ENCODE assay signal across 35 cellular contexts in genomic region chr1:176595217-176595616, GRCh38.
"Had no signal": no experiment of that assay in that cellular context is flagged by ENCODE, and none has a peak within 500 bp of the region (broad histone marks: within the 10 kb centered on the region; RNA-seq: fewer than 3 reads in every experiment).

No MANE protein-coding gene starts in this region.

- H3K4me1 ChIP-seq: body of pancreas, breast epithelium had no signal

- H3K27ac ChIP-seq: body of pancreas, brain microvascular endothelial cell, breast epithelium, cardiac muscle cell, WERI-Rb-1 had no signal

- DNase-seq: activated CD4-positive, alpha-beta memory T cell treated with anti-CD3 and anti-CD28 coated beads, Interleukin-2, amount 10 ng/mL, durations not matched to agents 7 days and 5 days; activated CD4-positive, alpha-beta T cell treated with anti-CD3 and anti-CD28 coated beads for 1 hour; activated CD4-positive, alpha-beta T cell treated with anti-CD3 and anti-CD28 coated beads for 36 hours; activated CD4-positive, alpha-beta T cell treated with anti-CD3 and anti-CD28 coated beads for 48 hours; activated CD4-positive, alpha-beta T cell treated with anti-CD3 and anti-CD28 coated beads, Interleukin-2, amount 10 ng/mL, durations not matched to agents 7 days and 5 days; activated CD4-positive, alpha-beta T cell treated with anti-CD3 and anti-CD28 coated beads, Interleukin-2, amount 50 U/mL, for 48 hours; activated CD4-positive, CD25-positive, alpha-beta regulatory T cell; activated CD8-positive, alpha-beta memory T cell treated with anti-CD3 and anti-CD28 coated beads for 24 hours; activated CD8-positive, alpha-beta memory T cell treated with anti-CD3 and anti-CD28 coated beads, Interleukin-2, amount 10 ng/mL, durations not matched to agents 7 days and 5 days; activated CD8-positive, alpha-beta memory T cell treated with anti-CD3 and anti-CD28 coated beads, Interleukin-2, amount 50 U/mL, for 48 hours; activated CD8-positive, alpha-beta T cell treated with anti-CD3 and anti-CD28 coated beads, Interleukin-2, amount 10 ng/mL, durations not matched to agents 7 days and 5 days; activated effector memory CD4-positive, alpha-beta T cell treated with Interleukin-2 at 50 U/mL for 16 hours; activated gamma-delta T cell; activated naive CD4-positive, alpha-beta T cell treated with anti-CD3 and anti-CD28 coated beads, Interleukin-2, amount 10 ng/mL, durations not matched to agents 7 days and 5 days; activated naive CD4-positive, alpha-beta T cell treated with Interleukin-2 at 50 U/mL for 16 hours; activated naive CD8-positive, alpha-beta T cell treated with anti-CD3 and anti-CD28 coated beads, Interleukin-2, amount 10 ng/mL, durations not matched to agents 7 days and 5 days; activated naive CD8-positive, alpha-beta T cell treated with anti-CD3 and anti-CD28 coated beads, Interleukin-2, amount 50 U/mL, for 24 hours; activated T-cell treated with anti-CD3 and anti-CD28 coated beads, Interleukin-2, amount 50 U/mL, for 24 hours; activated T-cell treated with anti-CD3 and anti-CD28 coated beads, Interleukin-2, amount 50 U/mL, for 48 hours; amygdala; body of pancreas; brain microvascular endothelial cell; caudate nucleus; cerebellar nuclear complex; SW 1271; T-helper 1 cell; T-helper 2 cell; T-helper 9 cell; WERI-Rb-1 had no signal

- H3K4me3 ChIP-seq: body of pancreas, breast epithelium, cardiac muscle cell had no signal

- FAIRE-seq: astrocyte, TTC549 had no signal

- H3K27me3 ChIP-seq: body of pancreas, brain microvascular endothelial cell, breast epithelium, cardiac muscle cell had no signal

- H3K9me3 ChIP-seq: body of pancreas, breast epithelium had no signal

- ATAC-seq: activated CD4-positive, alpha-beta T cell treated with anti-CD3 and anti-CD28 coated beads for 36 hours; activated CD4-positive, CD25-positive, alpha-beta regulatory T cell treated with anti-CD3 and anti-CD28 coated beads, Interleukin-2, amount 50 U/mL, for 24 hours; activated CD8-positive, alpha-beta memory T cell treated with anti-CD3 and anti-CD28 coated beads, Interleukin-2, amount 10 ng/mL, durations not matched to agents 7 days and 5 days; activated CD8-positive, alpha-beta T cell treated with anti-CD3 and anti-CD28 coated beads, Interleukin-2, amount 10 ng/mL, durations not matched to agents 7 days and 5 days; activated naive CD8-positive, alpha-beta T cell treated with anti-CD3 and anti-CD28 coated beads, Interleukin-2, amount 50 U/mL, for 24 hours; body of pancreas; WTC11 had no signal

- H3K36me3 ChIP-seq: brain microvascular endothelial cell, breast epithelium, cardiac muscle cell, WERI-Rb-1 had no signal
